Comparison of ENCODE assay signal across 1 cellular context in genomic region chr5:50462579-50462978, GRCh38. TPM values are rescaled to one million over a fixed set of nuclear protein-coding genes. Genes with fewer than 3 reads are reported as not detected.
"Had no signal": no experiment of that assay in that cellular context is flagged by ENCODE, and none has a peak within 500 bp of the region (broad histone marks: within the 10 kb centered on the region; RNA-seq: fewer than 3 reads in every experiment).

No MANE protein-coding gene starts in this region.

RNA-seq across cellular contexts. Expression of gene EMB, which starts 21.5 kb away (rescaled TPM):
- total RNA-seq: pulmonary artery endothelial cell had no signal
